25 cellular contexts compared by ENCODE assay signal in genomic region chrX:129433945-129434344, GRCh38.
"Had no signal": no experiment of that assay in that cellular context is flagged by ENCODE, and none has a peak within 500 bp of the region (broad histone marks: within the 10 kb centered on the region; RNA-seq: fewer than 3 reads in every experiment).

No MANE protein-coding gene starts in this region.

- H3K4me3 ChIP-seq: pancreas, prostate gland, right atrium auricular region, skin epidermis, stomach, thoracic aorta, thyroid gland, tibial nerve, upper lobe of left lung, vagina had no signal

- FAIRE-seq: pancreas, urothelium cell line had no signal

- H3K4me1 ChIP-seq: pancreas, prostate gland, right atrium auricular region, stomach, thyroid gland, tibial nerve, upper lobe of left lung, vagina had no signal

- H3K27ac ChIP-seq: neutrophil, pancreas, prostate gland, right atrium auricular region, skin epidermis, stomach, thoracic aorta, thyroid gland, tibial nerve, upper lobe of left lung, vagina had no signal

- DNase-seq: naive thymus-derived CD8-positive, alpha-beta T cell; nephron progenitor cell; nucleus accumbens; pancreas; retina; stimulated activated CD4-positive, alpha-beta T cell treated with anti-CD3 and anti-CD28 coated beads, Interleukin-15, amount 100 ng/mL, for 24 hours; stimulated activated CD4-positive, alpha-beta T cell treated with anti-CD3 and anti-CD28 coated beads, Interleukin-2, amount 100 ng/mL, for 24 hours; stimulated activated CD4-positive, alpha-beta T cell treated with anti-CD3 and anti-CD28 coated beads, Interleukin-2, amount 100 ng/mL, for 48 hours; stimulated activated CD4-positive, alpha-beta T cell treated with anti-CD3 and anti-CD28 coated beads, Interleukin-4, amount 100 ng/mL, for 24 hours; stimulated activated naive B cell treated with anti-CD40 and anti-IgM and Interleukin-4, amounts not matched to agents 10 μg/mL and 1 μg/mL and 100 μg/mL, for 72 hours; stimulated activated naive CD4-positive, alpha-beta T cell treated with Interleukin-2 at 50 U/mL for 16 hours; stomach; thyroid gland; upper lobe of left lung had no signal

- H3K36me3 ChIP-seq: neutrophil, pancreas, prostate gland, right atrium auricular region, thoracic aorta, thyroid gland, vagina had no signal

- H3K27me3 ChIP-seq: neutrophil, pancreas, right atrium auricular region, stomach, thyroid gland, tibial nerve, upper lobe of left lung, vagina had no signal

- H3K9me3 ChIP-seq: neutrophil, pancreas, prostate gland, right atrium auricular region, stomach, thoracic aorta, thyroid gland, tibial nerve, upper lobe of left lung, vagina had no signal

- ATAC-seq: naive thymus-derived CD8-positive, alpha-beta T cell; natural killer cell treated with Interleukin-12 subunit alpha and Interleukin-12 subunit beta and Interleukin-15 and Interleukin-18, amount 100 ng/mL, for 72 hours; pancreas; sciatic nerve; stimulated activated effector memory CD8-positive, alpha-beta T cell treated with anti-CD3 and anti-CD28 coated beads, Interleukin-12 subunit alpha, Interleukin-12 subunit beta, amount 100 ng/mL, for 72 hours; stimulated activated naive B cell treated with anti-CD40 and anti-IgM and Interleukin-4, amounts not matched to agents 10 μg/mL and 1 μg/mL and 100 μg/mL, for 72 hours had no signal
